ENCODE assay signal across 1 cellular context in the genomic region with DNA sequence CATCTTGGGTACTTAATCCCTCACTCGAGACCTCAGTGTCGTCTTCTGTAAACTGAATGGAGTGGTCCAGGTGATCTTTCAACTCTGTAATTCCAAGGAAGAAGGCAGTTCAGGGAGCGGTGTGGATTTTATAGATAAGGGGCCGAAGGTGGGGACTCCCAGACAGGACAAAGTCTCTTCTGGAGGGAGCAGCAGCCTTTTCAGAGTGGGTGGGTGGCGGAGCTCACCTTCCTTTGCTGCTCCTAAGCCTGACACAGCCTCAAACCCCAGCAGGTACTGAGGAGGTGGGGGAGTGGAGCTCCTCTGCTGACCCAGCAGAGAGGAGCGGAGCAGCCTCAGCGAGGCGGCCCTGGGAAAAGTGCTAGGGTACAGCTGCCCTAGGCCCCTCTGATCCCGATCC.
TF ChIP-seq lines count a peak whose summit lies in the region.

No MANE protein-coding gene starts in this region.

TF ChIP-seq in HepG2, 621 proteins besides CTCF, POLR2A, EP300 and RAD21:
- TF ChIP-seq, protein P1, sequence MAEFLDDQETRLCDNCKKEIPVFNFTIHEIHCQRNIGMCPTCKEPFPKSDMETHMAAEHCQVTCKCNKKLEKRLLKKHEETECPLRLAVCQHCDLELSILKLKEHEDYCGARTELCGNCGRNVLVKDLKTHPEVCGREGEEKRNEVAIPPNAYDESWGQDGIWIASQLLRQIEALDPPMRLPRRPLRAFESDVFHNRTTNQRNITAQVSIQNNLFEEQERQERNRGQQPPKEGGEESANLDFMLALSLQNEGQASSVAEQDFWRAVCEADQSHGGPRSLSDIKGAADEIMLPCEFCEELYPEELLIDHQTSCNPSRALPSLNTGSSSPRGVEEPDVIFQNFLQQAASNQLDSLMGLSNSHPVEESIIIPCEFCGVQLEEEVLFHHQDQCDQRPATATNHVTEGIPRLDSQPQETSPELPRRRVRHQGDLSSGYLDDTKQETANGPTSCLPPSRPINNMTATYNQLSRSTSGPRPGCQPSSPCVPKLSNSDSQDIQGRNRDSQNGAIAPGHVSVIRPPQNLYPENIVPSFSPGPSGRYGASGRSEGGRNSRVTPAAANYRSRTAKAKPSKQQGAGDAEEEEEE (CRISPR knock-in tag; IDR thresholded peaks at IDR 0.05; ENCODE audit: borderline replicate concordance): no peak
- TF ChIP-seq, protein P2, sequence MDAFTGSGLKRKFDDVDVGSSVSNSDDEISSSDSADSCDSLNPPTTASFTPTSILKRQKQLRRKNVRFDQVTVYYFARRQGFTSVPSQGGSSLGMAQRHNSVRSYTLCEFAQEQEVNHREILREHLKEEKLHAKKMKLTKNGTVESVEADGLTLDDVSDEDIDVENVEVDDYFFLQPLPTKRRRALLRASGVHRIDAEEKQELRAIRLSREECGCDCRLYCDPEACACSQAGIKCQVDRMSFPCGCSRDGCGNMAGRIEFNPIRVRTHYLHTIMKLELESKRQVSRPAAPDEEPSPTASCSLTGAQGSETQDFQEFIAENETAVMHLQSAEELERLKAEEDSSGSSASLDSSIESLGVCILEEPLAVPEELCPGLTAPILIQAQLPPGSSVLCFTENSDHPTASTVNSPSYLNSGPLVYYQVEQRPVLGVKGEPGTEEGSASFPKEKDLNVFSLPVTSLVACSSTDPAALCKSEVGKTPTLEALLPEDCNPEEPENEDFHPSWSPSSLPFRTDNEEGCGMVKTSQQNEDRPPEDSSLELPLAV (CRISPR knock-in tag; conservative IDR thresholded peaks at IDR 0.05; ENCODE audit: low read depth): no peak
- TF ChIP-seq, protein P3, sequence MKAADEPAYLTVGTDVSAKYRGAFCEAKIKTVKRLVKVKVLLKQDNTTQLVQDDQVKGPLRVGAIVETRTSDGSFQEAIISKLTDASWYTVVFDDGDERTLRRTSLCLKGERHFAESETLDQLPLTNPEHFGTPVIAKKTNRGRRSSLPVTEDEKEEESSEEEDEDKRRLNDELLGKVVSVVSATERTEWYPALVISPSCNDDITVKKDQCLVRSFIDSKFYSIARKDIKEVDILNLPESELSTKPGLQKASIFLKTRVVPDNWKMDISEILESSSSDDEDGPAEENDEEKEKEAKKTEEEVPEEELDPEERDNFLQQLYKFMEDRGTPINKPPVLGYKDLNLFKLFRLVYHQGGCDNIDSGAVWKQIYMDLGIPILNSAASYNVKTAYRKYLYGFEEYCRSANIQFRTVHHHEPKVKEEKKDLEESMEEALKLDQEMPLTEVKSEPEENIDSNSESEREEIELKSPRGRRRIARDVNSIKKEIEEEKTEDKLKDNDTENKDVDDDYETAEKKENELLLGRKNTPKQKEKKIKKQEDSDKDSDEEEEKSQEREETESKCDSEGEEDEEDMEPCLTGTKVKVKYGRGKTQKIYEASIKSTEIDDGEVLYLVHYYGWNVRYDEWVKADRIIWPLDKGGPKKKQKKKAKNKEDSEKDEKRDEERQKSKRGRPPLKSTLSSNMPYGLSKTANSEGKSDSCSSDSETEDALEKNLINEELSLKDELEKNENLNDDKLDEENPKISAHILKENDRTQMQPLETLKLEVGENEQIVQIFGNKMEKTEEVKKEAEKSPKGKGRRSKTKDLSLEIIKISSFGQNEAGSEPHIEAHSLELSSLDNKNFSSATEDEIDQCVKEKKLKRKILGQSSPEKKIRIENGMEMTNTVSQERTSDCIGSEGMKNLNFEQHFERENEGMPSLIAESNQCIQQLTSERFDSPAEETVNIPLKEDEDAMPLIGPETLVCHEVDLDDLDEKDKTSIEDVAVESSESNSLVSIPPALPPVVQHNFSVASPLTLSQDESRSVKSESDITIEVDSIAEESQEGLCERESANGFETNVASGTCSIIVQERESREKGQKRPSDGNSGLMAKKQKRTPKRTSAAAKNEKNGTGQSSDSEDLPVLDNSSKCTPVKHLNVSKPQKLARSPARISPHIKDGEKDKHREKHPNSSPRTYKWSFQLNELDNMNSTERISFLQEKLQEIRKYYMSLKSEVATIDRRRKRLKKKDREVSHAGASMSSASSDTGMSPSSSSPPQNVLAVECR (CRISPR knock-in tag; IDR thresholded peaks at IDR 0.05; ENCODE audit: borderline replicate concordance): no peak
- TF ChIP-seq GPN1 (CRISPR knock-in tag; IDR thresholded peaks at IDR 0.05; ENCODE audit: borderline replicate concordance) (no peak), ZNF678 (CRISPR knock-in tag; IDR thresholded peaks at IDR 0.05) (no peak)
- TF ChIP-seq, protein P4, sequence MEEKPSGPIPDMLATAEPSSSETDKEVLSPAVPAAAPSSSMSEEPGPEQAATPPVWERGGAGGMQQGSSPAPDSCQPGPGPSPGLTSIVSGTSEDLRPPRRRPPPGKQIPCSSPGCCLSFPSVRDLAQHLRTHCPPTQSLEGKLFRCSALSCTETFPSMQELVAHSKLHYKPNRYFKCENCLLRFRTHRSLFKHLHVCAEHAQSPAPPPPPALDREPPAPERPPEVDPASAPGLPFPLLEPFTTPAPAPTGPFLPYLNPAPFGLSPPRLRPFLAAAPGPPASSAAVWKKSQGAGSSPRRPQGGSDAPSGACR (CRISPR knock-in tag; IDR thresholded peaks at IDR 0.05): no peak
TF ChIP-seq in HepG2: peak in this region for 0.
